ENCODE assay signal across 1 cellular context in the genomic region with DNA sequence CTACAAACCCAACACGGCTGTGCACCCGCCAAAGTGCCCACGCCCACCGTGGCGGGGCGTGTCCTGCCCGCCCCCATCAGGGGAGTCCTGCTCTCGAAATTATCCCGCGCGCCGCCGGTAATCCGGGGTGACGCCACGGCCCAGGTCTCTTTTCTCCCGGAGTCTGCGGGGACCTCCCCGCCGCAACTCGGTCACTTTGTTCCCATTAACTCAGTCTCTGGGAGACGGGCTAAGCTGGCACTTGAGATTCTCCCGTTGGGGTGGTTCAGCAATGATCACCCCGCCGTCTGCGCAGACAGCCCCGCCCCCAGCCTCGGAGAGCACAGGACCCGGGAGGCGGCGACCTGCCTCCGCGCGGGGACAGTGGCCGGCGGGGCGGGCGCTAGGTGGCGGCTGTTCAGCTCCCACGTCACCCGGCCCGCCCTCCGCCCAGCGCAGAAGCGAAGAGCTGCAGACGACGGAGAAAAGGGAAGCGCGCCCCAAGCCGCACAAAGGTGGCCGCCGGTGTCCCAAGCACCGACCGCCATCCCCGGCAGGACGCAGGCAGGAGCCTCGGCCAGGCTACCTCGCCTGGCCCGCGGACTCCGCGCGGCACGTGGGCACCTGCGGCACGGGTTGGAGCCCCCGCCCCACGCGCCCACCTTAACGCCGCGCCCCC.
A peak's percentile ranks its signal among the peaks of the same experiment; 100 is the strongest.
TF ChIP-seq lines count a peak whose summit lies in the region.

No MANE protein-coding gene starts in this region.

TF ChIP-seq in HEK293, 187 proteins besides CTCF, POLR2A, EP300 and RAD21 (continued from another document and continues in another):
- TF ChIP-seq ZNF529 (tag by site-specific recombination; IDR thresholded peaks at IDR 0.05; ENCODE audit: insufficient replicate concordance), result no peak
- TF ChIP-seq ZNF624 (tag by site-specific recombination; IDR thresholded peaks at IDR 0.05), result no peak
- no peak for TF ChIP-seq ZNF426 (tag by site-specific recombination; IDR thresholded peaks at IDR 0.05)
- no peak for TF ChIP-seq HOXD13 (CRISPR knock-in tag; IDR thresholded peaks at IDR 0.05; ENCODE audit: borderline replicate concordance)
- no peak for TF ChIP-seq ZNF23 (tag by site-specific recombination; IDR thresholded peaks at IDR 0.05; ENCODE audit: borderline replicate concordance)
- TF ChIP-seq, protein P1, sequence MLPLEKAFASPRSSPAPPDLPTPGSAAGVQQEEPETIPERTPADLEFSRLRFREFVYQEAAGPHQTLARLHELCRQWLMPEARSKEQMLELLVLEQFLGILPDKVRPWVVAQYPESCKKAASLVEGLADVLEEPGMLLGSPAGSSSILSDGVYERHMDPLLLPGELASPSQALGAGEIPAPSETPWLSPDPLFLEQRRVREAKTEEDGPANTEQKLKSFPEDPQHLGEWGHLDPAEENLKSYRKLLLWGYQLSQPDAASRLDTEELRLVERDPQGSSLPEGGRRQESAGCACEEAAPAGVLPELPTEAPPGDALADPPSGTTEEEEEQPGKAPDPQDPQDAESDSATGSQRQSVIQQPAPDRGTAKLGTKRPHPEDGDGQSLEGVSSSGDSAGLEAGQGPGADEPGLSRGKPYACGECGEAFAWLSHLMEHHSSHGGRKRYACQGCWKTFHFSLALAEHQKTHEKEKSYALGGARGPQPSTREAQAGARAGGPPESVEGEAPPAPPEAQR (tag by site-specific recombination; IDR thresholded peaks at IDR 0.05), result no peak
- TF ChIP-seq ZNF175 (tag by site-specific recombination; IDR thresholded peaks at IDR 0.05), result no peak
- no peak for TF ChIP-seq ZNF174 (tag by site-specific recombination; IDR thresholded peaks at IDR 0.05)
- 0 out of 2 replicates have a peak, but pooled peaks have one; percentile 28 for TF ChIP-seq ZNF610 (tag by site-specific recombination; IDR thresholded peaks at IDR 0.05; ENCODE audit: borderline replicate concordance)
- TF ChIP-seq ZNF302 (tag by site-specific recombination; IDR thresholded peaks at IDR 0.05; ENCODE audit: low read depth), result no peak
- no peak for TF ChIP-seq ZNF664 (tag by site-specific recombination; IDR thresholded peaks at IDR 0.05)
- TF ChIP-seq IKZF3 (tag by site-specific recombination; IDR thresholded peaks at IDR 0.05), result no peak
- TF ChIP-seq ZNF391 (tag by site-specific recombination; IDR thresholded peaks at IDR 0.05; ENCODE audit: borderline replicate concordance, low read depth), result peak; percentile 14; the same call in 1 of the 2 replicates
- TF ChIP-seq SP2 (tag by site-specific recombination; IDR thresholded peaks at IDR 0.05), result peak; percentile 84
- TF ChIP-seq, protein P2, sequence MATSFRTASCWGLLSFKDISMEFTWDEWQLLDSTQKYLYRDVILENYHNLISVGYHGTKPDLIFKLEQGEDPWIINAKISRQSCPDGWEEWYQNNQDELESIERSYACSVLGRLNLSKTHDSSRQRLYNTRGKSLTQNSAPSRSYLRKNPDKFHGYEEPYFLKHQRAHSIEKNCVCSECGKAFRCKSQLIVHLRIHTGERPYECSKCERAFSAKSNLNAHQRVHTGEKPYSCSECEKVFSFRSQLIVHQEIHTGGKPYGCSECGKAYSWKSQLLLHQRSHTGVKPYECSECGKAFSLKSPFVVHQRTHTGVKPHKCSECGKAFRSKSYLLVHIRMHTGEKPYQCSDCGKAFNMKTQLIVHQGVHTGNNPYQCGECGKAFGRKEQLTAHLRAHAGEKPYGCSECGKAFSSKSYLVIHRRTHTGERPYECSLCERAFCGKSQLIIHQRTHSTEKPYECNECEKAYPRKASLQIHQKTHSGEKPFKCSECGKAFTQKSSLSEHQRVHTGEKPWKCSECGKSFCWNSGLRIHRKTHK (tag by site-specific recombination; IDR thresholded peaks at IDR 0.05), result no peak
- peak; percentile 94 for TF ChIP-seq ZEB2 (tag by site-specific recombination; IDR thresholded peaks at IDR 0.05)
- TF ChIP-seq, protein P3, sequence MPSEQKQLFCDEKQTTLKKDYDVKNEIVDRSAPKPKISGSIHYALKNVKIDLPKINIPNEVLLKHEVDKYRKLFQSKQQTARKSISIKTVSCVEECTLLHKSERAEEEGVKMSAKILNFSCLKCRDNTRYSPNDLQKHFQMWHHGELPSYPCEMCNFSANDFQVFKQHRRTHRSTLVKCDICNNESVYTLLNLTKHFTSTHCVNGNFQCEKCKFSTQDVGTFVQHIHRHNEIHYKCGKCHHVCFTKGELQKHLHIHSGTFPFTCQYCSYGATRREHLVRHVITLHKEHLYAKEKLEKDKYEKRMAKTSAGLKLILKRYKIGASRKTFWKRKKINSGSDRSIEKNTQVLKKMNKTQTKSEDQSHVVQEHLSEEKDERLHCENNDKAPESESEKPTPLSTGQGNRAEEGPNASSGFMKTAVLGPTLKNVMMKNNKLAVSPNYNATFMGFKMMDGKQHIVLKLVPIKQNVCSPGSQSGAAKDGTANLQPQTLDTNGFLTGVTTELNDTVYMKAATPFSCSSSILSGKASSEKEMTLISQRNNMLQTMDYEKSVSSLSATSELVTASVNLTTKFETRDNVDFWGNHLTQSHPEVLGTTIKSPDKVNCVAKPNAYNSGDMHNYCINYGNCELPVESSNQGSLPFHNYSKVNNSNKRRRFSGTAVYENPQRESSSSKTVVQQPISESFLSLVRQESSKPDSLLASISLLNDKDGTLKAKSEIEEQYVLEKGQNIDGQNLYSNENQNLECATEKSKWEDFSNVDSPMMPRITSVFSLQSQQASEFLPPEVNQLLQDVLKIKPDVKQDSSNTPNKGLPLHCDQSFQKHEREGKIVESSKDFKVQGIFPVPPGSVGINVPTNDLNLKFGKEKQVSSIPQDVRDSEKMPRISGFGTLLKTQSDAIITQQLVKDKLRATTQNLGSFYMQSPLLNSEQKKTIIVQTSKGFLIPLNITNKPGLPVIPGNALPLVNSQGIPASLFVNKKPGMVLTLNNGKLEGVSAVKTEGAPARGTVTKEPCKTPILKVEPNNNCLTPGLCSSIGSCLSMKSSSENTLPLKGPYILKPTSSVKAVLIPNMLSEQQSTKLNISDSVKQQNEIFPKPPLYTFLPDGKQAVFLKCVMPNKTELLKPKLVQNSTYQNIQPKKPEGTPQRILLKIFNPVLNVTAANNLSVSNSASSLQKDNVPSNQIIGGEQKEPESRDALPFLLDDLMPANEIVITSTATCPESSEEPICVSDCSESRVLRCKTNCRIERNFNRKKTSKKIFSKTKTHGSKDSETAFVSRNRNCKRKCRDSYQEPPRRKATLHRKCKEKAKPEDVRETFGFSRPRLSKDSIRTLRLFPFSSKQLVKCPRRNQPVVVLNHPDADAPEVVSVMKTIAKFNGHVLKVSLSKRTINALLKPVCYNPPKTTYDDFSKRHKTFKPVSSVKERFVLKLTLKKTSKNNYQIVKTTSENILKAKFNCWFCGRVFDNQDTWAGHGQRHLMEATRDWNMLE (tag by site-specific recombination; conservative IDR thresholded peaks at IDR 0.05; ENCODE audit: low read depth), result no peak
- TF ChIP-seq HOXC10 (CRISPR knock-in tag; IDR thresholded peaks at IDR 0.05), result no peak
- peak; percentile 77; the same call in 1 of the 2 replicates for TF ChIP-seq KLF7 (tag by site-specific recombination; IDR thresholded peaks at IDR 0.05; ENCODE audit: borderline replicate concordance)
- TF ChIP-seq, protein P4, sequence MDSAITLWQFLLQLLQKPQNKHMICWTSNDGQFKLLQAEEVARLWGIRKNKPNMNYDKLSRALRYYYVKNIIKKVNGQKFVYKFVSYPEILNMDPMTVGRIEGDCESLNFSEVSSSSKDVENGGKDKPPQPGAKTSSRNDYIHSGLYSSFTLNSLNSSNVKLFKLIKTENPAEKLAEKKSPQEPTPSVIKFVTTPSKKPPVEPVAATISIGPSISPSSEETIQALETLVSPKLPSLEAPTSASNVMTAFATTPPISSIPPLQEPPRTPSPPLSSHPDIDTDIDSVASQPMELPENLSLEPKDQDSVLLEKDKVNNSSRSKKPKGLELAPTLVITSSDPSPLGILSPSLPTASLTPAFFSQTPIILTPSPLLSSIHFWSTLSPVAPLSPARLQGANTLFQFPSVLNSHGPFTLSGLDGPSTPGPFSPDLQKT (IDR thresholded peaks at IDR 0.05; ENCODE audit: borderline replicate concordance, low read depth, low read length), result no peak
- TF ChIP-seq YY2 (tag by site-specific recombination; IDR thresholded peaks at IDR 0.05), result 0 out of 2 replicates have a peak, but pooled peaks have one; percentile 57
- TF ChIP-seq ZNF571 (tag by site-specific recombination; IDR thresholded peaks at IDR 0.05), result no peak
- TF ChIP-seq, protein P5, sequence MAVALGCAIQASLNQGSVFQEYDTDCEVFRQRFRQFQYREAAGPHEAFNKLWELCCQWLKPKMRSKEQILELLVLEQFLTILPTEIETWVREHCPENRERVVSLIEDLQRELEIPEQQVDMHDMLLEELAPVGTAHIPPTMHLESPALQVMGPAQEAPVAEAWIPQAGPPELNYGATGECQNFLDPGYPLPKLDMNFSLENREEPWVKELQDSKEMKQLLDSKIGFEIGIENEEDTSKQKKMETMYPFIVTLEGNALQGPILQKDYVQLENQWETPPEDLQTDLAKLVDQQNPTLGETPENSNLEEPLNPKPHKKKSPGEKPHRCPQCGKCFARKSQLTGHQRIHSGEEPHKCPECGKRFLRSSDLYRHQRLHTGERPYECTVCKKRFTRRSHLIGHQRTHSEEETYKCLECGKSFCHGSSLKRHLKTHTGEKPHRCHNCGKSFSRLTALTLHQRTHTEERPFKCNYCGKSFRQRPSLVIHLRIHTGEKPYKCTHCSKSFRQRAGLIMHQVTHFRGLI (tag by site-specific recombination; IDR thresholded peaks at IDR 0.05), result no peak
- TF ChIP-seq TRIM28 (IDR thresholded peaks at IDR 0.05; ENCODE audit: borderline replicate concordance, low read length), result no peak
- TF ChIP-seq BCL11A (tag by site-specific recombination; IDR thresholded peaks at IDR 0.05; ENCODE audit: low read depth), result peak; percentile 52
- TF ChIP-seq, protein P6, sequence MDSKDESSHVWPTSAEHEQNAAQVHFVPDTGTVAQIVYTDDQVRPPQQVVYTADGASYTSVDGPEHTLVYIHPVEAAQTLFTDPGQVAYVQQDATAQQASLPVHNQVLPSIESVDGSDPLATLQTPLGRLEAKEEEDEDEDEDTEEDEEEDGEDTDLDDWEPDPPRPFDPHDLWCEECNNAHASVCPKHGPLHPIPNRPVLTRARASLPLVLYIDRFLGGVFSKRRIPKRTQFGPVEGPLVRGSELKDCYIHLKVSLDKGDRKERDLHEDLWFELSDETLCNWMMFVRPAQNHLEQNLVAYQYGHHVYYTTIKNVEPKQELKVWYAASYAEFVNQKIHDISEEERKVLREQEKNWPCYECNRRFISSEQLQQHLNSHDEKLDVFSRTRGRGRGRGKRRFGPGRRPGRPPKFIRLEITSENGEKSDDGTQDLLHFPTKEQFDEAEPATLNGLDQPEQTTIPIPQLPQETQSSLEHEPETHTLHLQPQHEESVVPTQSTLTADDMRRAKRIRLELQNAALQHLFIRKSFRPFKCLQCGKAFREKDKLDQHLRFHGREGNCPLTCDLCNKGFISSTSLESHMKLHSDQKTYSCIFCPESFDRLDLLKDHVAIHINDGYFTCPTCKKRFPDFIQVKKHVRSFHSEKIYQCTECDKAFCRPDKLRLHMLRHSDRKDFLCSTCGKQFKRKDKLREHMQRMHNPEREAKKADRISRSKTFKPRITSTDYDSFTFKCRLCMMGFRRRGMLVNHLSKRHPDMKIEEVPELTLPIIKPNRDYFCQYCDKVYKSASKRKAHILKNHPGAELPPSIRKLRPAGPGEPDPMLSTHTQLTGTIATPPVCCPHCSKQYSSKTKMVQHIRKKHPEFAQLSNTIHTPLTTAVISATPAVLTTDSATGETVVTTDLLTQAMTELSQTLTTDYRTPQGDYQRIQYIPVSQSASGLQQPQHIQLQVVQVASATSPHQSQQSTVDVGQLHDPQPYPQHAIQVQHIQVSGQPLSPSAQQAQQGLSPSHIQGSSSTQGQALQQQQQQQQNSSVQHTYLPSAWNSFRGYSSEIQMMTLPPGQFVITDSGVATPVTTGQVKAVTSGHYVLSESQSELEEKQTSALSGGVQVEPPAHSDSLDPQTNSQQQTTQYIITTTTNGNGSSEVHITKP (tag by site-specific recombination; IDR thresholded peaks at IDR 0.05), result peak; percentile 84
- TF ChIP-seq ZNF239 (tag by site-specific recombination; IDR thresholded peaks at IDR 0.05), result no peak
- TF ChIP-seq ZNF514 (tag by site-specific recombination; IDR thresholded peaks at IDR 0.05), result no peak
- TF ChIP-seq, protein P7, sequence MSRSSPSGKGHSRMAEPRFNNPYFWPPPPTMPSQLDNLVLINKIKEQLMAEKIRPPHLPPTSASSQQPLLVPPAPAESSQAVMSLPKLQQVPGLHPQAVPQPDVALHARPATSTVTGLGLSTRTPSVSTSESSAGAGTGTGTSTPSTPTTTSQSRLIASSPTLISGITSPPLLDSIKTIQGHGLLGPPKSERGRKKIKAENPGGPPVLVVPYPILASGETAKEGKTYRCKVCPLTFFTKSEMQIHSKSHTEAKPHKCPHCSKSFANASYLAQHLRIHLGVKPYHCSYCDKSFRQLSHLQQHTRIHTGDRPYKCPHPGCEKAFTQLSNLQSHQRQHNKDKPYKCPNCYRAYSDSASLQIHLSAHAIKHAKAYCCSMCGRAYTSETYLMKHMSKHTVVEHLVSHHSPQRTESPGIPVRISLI (tag by site-specific recombination; IDR thresholded peaks at IDR 0.05), result no peak
- TF ChIP-seq, protein P8, sequence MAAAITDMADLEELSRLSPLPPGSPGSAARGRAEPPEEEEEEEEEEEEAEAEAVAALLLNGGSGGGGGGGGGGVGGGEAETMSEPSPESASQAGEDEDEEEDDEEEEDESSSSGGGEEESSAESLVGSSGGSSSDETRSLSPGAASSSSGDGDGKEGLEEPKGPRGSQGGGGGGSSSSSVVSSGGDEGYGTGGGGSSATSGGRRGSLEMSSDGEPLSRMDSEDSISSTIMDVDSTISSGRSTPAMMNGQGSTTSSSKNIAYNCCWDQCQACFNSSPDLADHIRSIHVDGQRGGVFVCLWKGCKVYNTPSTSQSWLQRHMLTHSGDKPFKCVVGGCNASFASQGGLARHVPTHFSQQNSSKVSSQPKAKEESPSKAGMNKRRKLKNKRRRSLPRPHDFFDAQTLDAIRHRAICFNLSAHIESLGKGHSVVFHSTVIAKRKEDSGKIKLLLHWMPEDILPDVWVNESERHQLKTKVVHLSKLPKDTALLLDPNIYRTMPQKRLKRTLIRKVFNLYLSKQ (tag by site-specific recombination; IDR thresholded peaks at IDR 0.05; ENCODE audit: borderline replicate concordance), result no peak
- TF ChIP-seq, protein P9, sequence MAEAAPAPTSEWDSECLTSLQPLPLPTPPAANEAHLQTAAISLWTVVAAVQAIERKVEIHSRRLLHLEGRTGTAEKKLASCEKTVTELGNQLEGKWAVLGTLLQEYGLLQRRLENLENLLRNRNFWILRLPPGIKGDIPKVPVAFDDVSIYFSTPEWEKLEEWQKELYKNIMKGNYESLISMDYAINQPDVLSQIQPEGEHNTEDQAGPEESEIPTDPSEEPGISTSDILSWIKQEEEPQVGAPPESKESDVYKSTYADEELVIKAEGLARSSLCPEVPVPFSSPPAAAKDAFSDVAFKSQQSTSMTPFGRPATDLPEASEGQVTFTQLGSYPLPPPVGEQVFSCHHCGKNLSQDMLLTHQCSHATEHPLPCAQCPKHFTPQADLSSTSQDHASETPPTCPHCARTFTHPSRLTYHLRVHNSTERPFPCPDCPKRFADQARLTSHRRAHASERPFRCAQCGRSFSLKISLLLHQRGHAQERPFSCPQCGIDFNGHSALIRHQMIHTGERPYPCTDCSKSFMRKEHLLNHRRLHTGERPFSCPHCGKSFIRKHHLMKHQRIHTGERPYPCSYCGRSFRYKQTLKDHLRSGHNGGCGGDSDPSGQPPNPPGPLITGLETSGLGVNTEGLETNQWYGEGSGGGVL (tag by site-specific recombination; IDR thresholded peaks at IDR 0.05), result no peak
